ENCODE assay signal across 21 cellular contexts in genomic region chr14:59664741-59665140, GRCh38.
DNase-seq lines count a peak whose midpoint lies in the region; ATAC-seq and TF ChIP-seq lines count a peak whose summit lies in the region.
"Had no signal": no experiment of that assay in that cellular context is flagged by ENCODE, and none has a peak within 500 bp of the region (broad histone marks: within the 10 kb centered on the region; RNA-seq: fewer than 3 reads in every experiment).

No MANE protein-coding gene starts in this region.

- no peak for ATAC-seq in activated T-cell treated with anti-CD3 and anti-CD28 coated beads, Interleukin-2, amount 50 U/mL, for 4 hours
- ATAC-seq in GM21367 (IDR thresholded peaks at IDR 0.05; ENCODE audit: unreplicated experiment): no peak
- ATAC-seq: gastroesophageal sphincter, GM23338, Panc1 had no signal

- no peak overlapping the region for H3K4me3 Mint-ChIP-seq in MCF 10A (ENCODE audit: unreplicated experiment)
- no peak overlapping the region for H3K4me3 Mint-ChIP-seq in activated T-cell treated with anti-CD3 and anti-CD28 coated beads, Interleukin-2, amount 50 U/mL, for 4 hours
- H3K4me3 Mint-ChIP-seq: CD14-positive monocyte; dendritic cell treated with granulocyte-macrophage colony-stimulating factor and Interleukin-4, amounts not matched to agents 40 ng/mL and 50 ng/mL, for 4 days; GM23338; naive B cell had no signal

- H3K4me3 ChIP-seq in breast epithelium: no peak overlapping the region
- H3K4me3 ChIP-seq: gastroesophageal sphincter, GM23338 had no signal

- peaks cover 16% of the 10 kb centered on the region for H3K36me3 Mint-ChIP-seq in MCF 10A (ENCODE audit: insufficient read depth, unreplicated experiment)
- no peaks in the 10 kb centered on the region for H3K36me3 Mint-ChIP-seq in activated T-cell treated with anti-CD3 and anti-CD28 coated beads, Interleukin-2, amount 50 U/mL, for 4 hours (ENCODE audit: insufficient read depth)
- H3K36me3 Mint-ChIP-seq: CD14-positive monocyte, naive B cell had no signal

- no peaks in the 10 kb centered on the region for H3K4me1 ChIP-seq in breast epithelium
- H3K4me1 ChIP-seq: gastroesophageal sphincter had no signal

- no peak overlapping the region for H3K27ac ChIP-seq in breast epithelium
- H3K27ac ChIP-seq: gastroesophageal sphincter, WERI-Rb-1 had no signal

- H3K27me3 ChIP-seq in breast epithelium: no peaks in the 10 kb centered on the region
- H3K27me3 ChIP-seq: gastroesophageal sphincter had no signal

- H3K9me3 Mint-ChIP-seq in MCF 10A (ENCODE audit: unreplicated experiment): peaks cover 28% of the 10 kb centered on the region
- H3K9me3 Mint-ChIP-seq in activated T-cell treated with anti-CD3 and anti-CD28 coated beads, Interleukin-2, amount 50 U/mL, for 4 hours: peaks cover 10% of the 10 kb centered on the region

- POLR2A ChIA-PET in MCF 10A (lab: Yijun Ruan, JAX): interaction anchor here (0.6 to 1.8 kb wide), 4 partner anchors 15 to 30 kb away, joined by 3 to 9 read pairs (median 4); no protein-coding TSS in a partner anchor

- no peaks in the 10 kb centered on the region for H3K27me3 Mint-ChIP-seq in MCF 10A (ENCODE audit: insufficient read depth, unreplicated experiment)
- no peaks in the 10 kb centered on the region for H3K27me3 Mint-ChIP-seq in activated T-cell treated with anti-CD3 and anti-CD28 coated beads, Interleukin-2, amount 50 U/mL, for 4 hours (ENCODE audit: low read depth)
- H3K27me3 Mint-ChIP-seq: dendritic cell treated with granulocyte-macrophage colony-stimulating factor and Interleukin-4, amounts not matched to agents 40 ng/mL and 50 ng/mL, for 4 days had no signal

- no TSS peak for BruUV-seq in MCF 10A (replicated peaks; lab: Mats Ljungman, UMichigan)

- intact Hi-C loops in MCF 10A (cut with micrococcal nuclease): no loop called here
- intact Hi-C loops in breast epithelium (cut with DNase I; ENCODE audit: low total_unique reads): no loop called here

- peak overlapping the region; percentile 55 for H3K27ac Mint-ChIP-seq in MCF 10A (ENCODE audit: low read depth, unreplicated experiment)
- H3K27ac Mint-ChIP-seq: CD14-positive monocyte; dendritic cell treated with granulocyte-macrophage colony-stimulating factor and Interleukin-4, amounts not matched to agents 40 ng/mL and 50 ng/mL, for 4 days; GM23338; naive B cell had no signal

- H3K9me3 ChIP-seq in breast epithelium: peaks cover 0 to 5% of the 10 kb centered on the region in 2 donors

- peaks cover 18% of the 10 kb centered on the region for H3K4me1 Mint-ChIP-seq in MCF 10A (ENCODE audit: insufficient read depth, unreplicated experiment)
- H3K4me1 Mint-ChIP-seq in activated T-cell treated with anti-CD3 and anti-CD28 coated beads, Interleukin-2, amount 50 U/mL, for 4 hours (ENCODE audit: low read depth): no peaks in the 10 kb centered on the region
- H3K4me1 Mint-ChIP-seq: CD14-positive monocyte, GM23338, naive B cell had no signal

- peak; percentile 52 for DNase-seq in MCF 10A (ENCODE audit: unreplicated experiment)
- no peak for DNase-seq in breast epithelium (ENCODE audit: low spot score in 2 of 2)
- DNase-seq in NCI-H69 (lab: John Stamatoyannopoulos, UW): peak; percentile 79
- peak; percentile 31 for DNase-seq in fibroblast of gingiva (ENCODE audit: low read depth)
- DNase-seq in activated T-cell treated with anti-CD3 and anti-CD28 coated beads, Interleukin-2, amount 50 U/mL, for 4 hours: no peak
- no peak for DNase-seq in GM10266 (ENCODE audit: extremely low spot score)
- DNase-seq in NCI-H1694 (lab: John Stamatoyannopoulos, UW): no peak
- DNase-seq: ACHN; activated CD4-positive, alpha-beta T cell treated with anti-CD3 and anti-CD28 coated beads, Interleukin-2, amount 50 U/mL, for 48 hours; activated gamma-delta T cell treated with Interleukin-2 at 50 U/mL for 16 hours; Karpas-422; mesenchymal stem cell; naive B cell; T-helper 2 cell; WERI-Rb-1 had no signal

- no peaks in the 10 kb centered on the region for H3K36me3 ChIP-seq in breast epithelium
- H3K36me3 ChIP-seq: gastroesophageal sphincter, WERI-Rb-1 had no signal

- TF ChIP-seq POLR2A in breast epithelium (IDR thresholded peaks at IDR 0.05): no peak

- TF ChIP-seq CTCF in MCF 10A (IDR thresholded peaks at IDR 0.05; ENCODE audit: unreplicated experiment) (no peak), breast epithelium (IDR thresholded peaks at IDR 0.05) (no peak), GM10266 (IDR thresholded peaks at IDR 0.05; ENCODE audit: control insufficient read depth, insufficient read depth, low read depth, missing control alignments) (no peak)

- CTCF ChIA-PET in MCF 10A (lab: Yijun Ruan, JAX): interaction anchor here (0.5 to 1.1 kb wide), 2 partner anchors 82 to 897 kb away, joined by 3 to 4 read pairs; no protein-coding TSS in a partner anchor

Comparison
In these comparisons a context has a peak if more than half of its experiments do, and no peak if none do; other contexts are left out.
1. DNase-seq: peak in MCF 10A (single experiment), NCI-H69 (single experiment) and fibroblast of gingiva (single experiment); none in breast epithelium (0 of 2), activated T-cell treated with anti-CD3 and anti-CD28 coated beads, Interleukin-2, amount 50 U/mL, for 4 hours (single experiment), GM10266 (single experiment) and NCI-H1694 (single experiment).